Comparison of ENCODE assay signal across 14 cellular contexts in the genomic region with DNA sequence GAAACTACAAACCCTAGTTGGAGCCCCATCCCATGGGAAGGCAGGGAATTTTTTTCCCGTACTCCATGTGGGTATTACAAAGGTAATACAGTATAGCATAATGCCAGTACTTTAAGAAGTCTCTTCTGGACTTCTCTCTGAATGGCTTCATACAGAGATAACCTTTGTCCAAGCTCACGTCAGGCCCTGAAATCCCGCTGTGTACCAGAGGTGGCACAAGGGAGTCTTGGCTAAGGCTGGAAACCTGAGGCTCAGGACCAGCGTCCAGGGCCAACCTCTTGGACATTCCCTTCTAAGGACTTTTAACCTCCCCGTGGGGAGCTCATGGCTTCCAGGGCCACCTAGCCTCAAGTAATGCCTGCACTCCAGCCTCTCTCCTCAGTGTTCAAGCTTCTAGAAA.
DNase-seq lines count a peak whose midpoint lies in the region; ATAC-seq and TF ChIP-seq lines count a peak whose summit lies in the region.
"Had no signal": no experiment of that assay in that cellular context is flagged by ENCODE, and none has a peak within 500 bp of the region (broad histone marks: within the 10 kb centered on the region; RNA-seq: fewer than 3 reads in every experiment).

No MANE protein-coding gene starts in this region.

- H3K4me1 Mint-ChIP-seq in Calu3 (ENCODE audit: low read depth, unreplicated experiment) (no peaks in the 10 kb centered on the region), WTC11 (peaks cover 14% of the 10 kb centered on the region)
- H3K4me1 Mint-ChIP-seq in activated CD8-positive, alpha-beta memory T cell treated with anti-CD3 and anti-CD28 coated beads, Interleukin-2, amount 10 ng/mL, durations not matched to agents 7 days and 5 days = no peaks in the 10 kb centered on the region

- ATAC-seq in WTC11 = peak; percentile 98
- peak; percentile 52 for ATAC-seq in left colon
- no peak for ATAC-seq in activated CD8-positive, alpha-beta memory T cell treated with anti-CD3 and anti-CD28 coated beads, Interleukin-2, amount 10 ng/mL, durations not matched to agents 7 days and 5 days
- no peak for ATAC-seq in GM18498 (IDR thresholded peaks at IDR 0.05; ENCODE audit: unreplicated experiment)
- ATAC-seq: gastroesophageal sphincter had no signal

- POLR2A ChIA-PET in WTC11 (lab: Charles Lee) = no interaction called here

- H3K4me3 Mint-ChIP-seq in Calu3 (ENCODE audit: low read depth, unreplicated experiment) (no peak overlapping the region), WTC11 (no peak overlapping the region)
- no peak overlapping the region for H3K4me3 Mint-ChIP-seq in activated CD8-positive, alpha-beta memory T cell treated with anti-CD3 and anti-CD28 coated beads, Interleukin-2, amount 10 ng/mL, durations not matched to agents 7 days and 5 days
- H3K4me3 Mint-ChIP-seq: CD4-positive, alpha-beta T cell had no signal

- peak; percentile 44 for DNase-seq in Calu3
- DNase-seq in HPDE6-E6E7 (ENCODE audit: extremely low spot score) = peak; percentile 3
- peak; percentile 64 for DNase-seq in WTC11 (ENCODE audit: low spot score)
- peak in 1 of 2 donors; percentile 8 for DNase-seq in left colon
- DNase-seq in T1000 (lab: John Stamatoyannopoulos, UW) = no peak
- no peak for DNase-seq in activated CD8-positive, alpha-beta memory T cell treated with anti-CD3 and anti-CD28 coated beads, Interleukin-2, amount 10 ng/mL, durations not matched to agents 7 days and 5 days
- DNase-seq in hippocampal formation (lab: John Stamatoyannopoulos, UW) = no peak
- DNase-seq: activated effector memory CD4-positive, alpha-beta T cell treated with Interleukin-2 at 50 U/mL for 16 hours; CD4-positive, alpha-beta T cell; midbrain; NCI-H146; uterus had no signal

- CTCF ChIA-PET in Calu3 (lab: Charles Lee) = interaction anchor here (0.8 kb wide), 1 partner anchor 48 kb away, joined by 3 read pairs; no protein-coding TSS in a partner anchor
- CTCF ChIA-PET in WTC11 (lab: Charles Lee) = interaction anchor here (1.0 to 2.1 kb wide), 8 partner anchors 13 to 139 kb away, joined by 3 to 16 read pairs (median 3); no protein-coding TSS in a partner anchor
- CTCF ChIA-PET in activated CD8-positive, alpha-beta memory T cell treated with anti-CD3 and anti-CD28 coated beads, Interleukin-2, amount 10 ng/mL, durations not matched to agents 7 days and 5 days (lab: Charles Lee) = no interaction called here

- intact Hi-C loops in Calu3 (cut with micrococcal nuclease; ENCODE audit: unreplicated experiment) = no loop called here
- intact Hi-C loops in left colon (cut with DNase I, micrococcal nuclease) = no loop called here

- BruUV-seq in Calu3 (replicated peaks; lab: Mats Ljungman, UMichigan) = no TSS peak

- H3K27me3 Mint-ChIP-seq in Calu3 (ENCODE audit: unreplicated experiment) (no peaks in the 10 kb centered on the region), WTC11 (ENCODE audit: low read depth) (peaks cover 73% of the 10 kb centered on the region)
- no peaks in the 10 kb centered on the region for H3K27me3 Mint-ChIP-seq in activated CD8-positive, alpha-beta memory T cell treated with anti-CD3 and anti-CD28 coated beads, Interleukin-2, amount 10 ng/mL, durations not matched to agents 7 days and 5 days
- H3K27me3 Mint-ChIP-seq: CD4-positive, alpha-beta T cell had no signal

- TF ChIP-seq CTCF in Calu3 (IDR thresholded peaks at IDR 0.05; ENCODE audit: unreplicated experiment) (peak; percentile 39), WTC11 (IDR thresholded peaks at IDR 0.05) (peak; percentile 21; the same call in 1 of the 2 replicates)

- H3K36me3 Mint-ChIP-seq in Calu3 (ENCODE audit: insufficient read depth, unreplicated experiment) = no peaks in the 10 kb centered on the region
- H3K36me3 Mint-ChIP-seq in WTC11 = no peaks in the 10 kb centered on the region
- no peaks in the 10 kb centered on the region for H3K36me3 Mint-ChIP-seq in activated CD8-positive, alpha-beta memory T cell treated with anti-CD3 and anti-CD28 coated beads, Interleukin-2, amount 10 ng/mL, durations not matched to agents 7 days and 5 days

- H3K27ac Mint-ChIP-seq in Calu3 (ENCODE audit: unreplicated experiment) = no peak overlapping the region
- H3K27ac Mint-ChIP-seq in WTC11 = no peak overlapping the region
- no peak overlapping the region for H3K27ac Mint-ChIP-seq in activated CD8-positive, alpha-beta memory T cell treated with anti-CD3 and anti-CD28 coated beads, Interleukin-2, amount 10 ng/mL, durations not matched to agents 7 days and 5 days
- H3K27ac Mint-ChIP-seq: CD4-positive, alpha-beta T cell had no signal

- no peaks in the 10 kb centered on the region for H3K9me3 Mint-ChIP-seq in Calu3 (ENCODE audit: low read depth, unreplicated experiment)
- no peaks in the 10 kb centered on the region for H3K9me3 Mint-ChIP-seq in WTC11
- no peaks in the 10 kb centered on the region for H3K9me3 Mint-ChIP-seq in activated CD8-positive, alpha-beta memory T cell treated with anti-CD3 and anti-CD28 coated beads, Interleukin-2, amount 10 ng/mL, durations not matched to agents 7 days and 5 days (ENCODE audit: low read depth)
- H3K9me3 Mint-ChIP-seq: CD4-positive, alpha-beta T cell had no signal

TF ChIP-seq in WTC11, 78 proteins besides CTCF, POLR2A, EP300 and RAD21:
- TF ChIP-seq ZNF263 (CRISPR knock-in tag; IDR thresholded peaks at IDR 0.05; ENCODE audit: low read depth) (no peak), FOXJ3 (CRISPR knock-in tag; IDR thresholded peaks at IDR 0.05; ENCODE audit: borderline replicate concordance) (no peak), ELF4 (CRISPR knock-in tag; IDR thresholded peaks at IDR 0.05; ENCODE audit: low read depth) (no peak), ERG (CRISPR knock-in tag; IDR thresholded peaks at IDR 0.05) (no peak)

Comparison
In these comparisons a context has a peak if more than half of its experiments do, and no peak if none do; other contexts are left out.
1. DNase-seq: peak in Calu3 (single experiment), HPDE6-E6E7 (single experiment) and WTC11 (single experiment); none in T1000 (single experiment), activated CD8-positive, alpha-beta memory T cell treated with anti-CD3 and anti-CD28 coated beads, Interleukin-2, amount 10 ng/mL, durations not matched to agents 7 days and 5 days (single experiment) and hippocampal formation (0 of 2).
2. ATAC-seq: peak in WTC11 (single experiment) and left colon (single experiment); none in activated CD8-positive, alpha-beta memory T cell treated with anti-CD3 and anti-CD28 coated beads, Interleukin-2, amount 10 ng/mL, durations not matched to agents 7 days and 5 days (single experiment) and GM18498 (single experiment).